ENCODE assay signal across 30 cellular contexts in genomic region chr4:16171831-16172230, GRCh38.
"Had no signal": no experiment of that assay in that cellular context is flagged by ENCODE, and none has a peak within 500 bp of the region (broad histone marks: within the 10 kb centered on the region; RNA-seq: fewer than 3 reads in every experiment).

No MANE protein-coding gene starts in this region.

- H3K9me3 Mint-ChIP-seq: activated CD4-positive, alpha-beta memory T cell treated with anti-CD3 and anti-CD28 coated beads, Interleukin-2, amount 10 ng/mL, durations not matched to agents 7 days and 5 days; activated CD4-positive, alpha-beta T cell treated with anti-CD3 and anti-CD28 coated beads, Interleukin-2, amount 10 ng/mL, durations not matched to agents 24 days and 14 days; activated naive CD4-positive, alpha-beta T cell treated with anti-CD3 and anti-CD28 coated beads, Interleukin-2, amount 10 ng/mL, durations not matched to agents 7 days and 5 days; activated naive CD4-positive, alpha-beta T cell treated with anti-CD3 and anti-CD28 coated beads, Interleukin-2, amount 50 U/mL, for 72 hours; activated naive CD8-positive, alpha-beta T cell treated with anti-CD3 and anti-CD28 coated beads, Interleukin-2, amount 10 ng/mL, durations not matched to agents 7 days and 5 days; activated T-cell treated with anti-CD3 and anti-CD28 coated beads, Interleukin-2, amount 50 U/mL, for 4 hours; activated T-helper 17 cell treated with anti-CD3 and anti-CD28 coated beads, Interleukin-2, amount 50 U/mL, for 72 hours; central memory CD8-positive, alpha-beta T cell; dendritic cell treated with granulocyte-macrophage colony-stimulating factor and Interleukin-4, amounts not matched to agents 40 ng/mL and 50 ng/mL, for 4 days; endodermal cell; T-helper 2 cell treated with Interferon-gamma antibody and Interleukin-4, amounts not matched to agents 5 μg/mL and 100 μg/mL, for 36 hours had no signal

- H3K4me1 Mint-ChIP-seq: activated CD4-positive, alpha-beta memory T cell treated with anti-CD3 and anti-CD28 coated beads, Interleukin-2, amount 10 ng/mL, durations not matched to agents 7 days and 5 days; activated CD4-positive, alpha-beta T cell treated with anti-CD3 and anti-CD28 coated beads for 36 hours; activated CD4-positive, alpha-beta T cell treated with anti-CD3 and anti-CD28 coated beads, Interleukin-2, amount 10 ng/mL, durations not matched to agents 24 days and 14 days; activated naive CD4-positive, alpha-beta T cell treated with anti-CD3 and anti-CD28 coated beads, Interleukin-2, amount 10 ng/mL, durations not matched to agents 7 days and 5 days; activated naive CD8-positive, alpha-beta T cell treated with anti-CD3 and anti-CD28 coated beads, Interleukin-2, amount 10 ng/mL, durations not matched to agents 7 days and 5 days; activated T-helper 17 cell treated with anti-CD3 and anti-CD28 coated beads, Interleukin-2, amount 50 U/mL, for 72 hours; central memory CD8-positive, alpha-beta T cell; endodermal cell had no signal

- H3K4me3 Mint-ChIP-seq: activated CD4-positive, alpha-beta memory T cell treated with anti-CD3 and anti-CD28 coated beads, Interleukin-2, amount 10 ng/mL, durations not matched to agents 7 days and 5 days; activated CD4-positive, alpha-beta T cell treated with anti-CD3 and anti-CD28 coated beads for 36 hours; activated CD4-positive, alpha-beta T cell treated with anti-CD3 and anti-CD28 coated beads, Interleukin-2, amount 10 ng/mL, durations not matched to agents 24 days and 14 days; activated naive CD4-positive, alpha-beta T cell treated with anti-CD3 and anti-CD28 coated beads, Interleukin-2, amount 10 ng/mL, durations not matched to agents 7 days and 5 days; activated naive CD8-positive, alpha-beta T cell treated with anti-CD3 and anti-CD28 coated beads, Interleukin-2, amount 10 ng/mL, durations not matched to agents 7 days and 5 days; activated T-cell treated with anti-CD3 and anti-CD28 coated beads, Interleukin-2, amount 50 U/mL, for 4 hours; activated T-helper 17 cell treated with anti-CD3 and anti-CD28 coated beads, Interleukin-2, amount 50 U/mL, for 72 hours; central memory CD8-positive, alpha-beta T cell; dendritic cell treated with granulocyte-macrophage colony-stimulating factor and Interleukin-4, amounts not matched to agents 40 ng/mL and 50 ng/mL, for 4 days; endodermal cell; T-helper 17 cell; T-helper 2 cell treated with Interferon-gamma antibody and Interleukin-4, amounts not matched to agents 5 μg/mL and 100 μg/mL, for 36 hours had no signal

- H3K27ac ChIP-seq: brain microvascular endothelial cell, coronary artery, dorsolateral prefrontal cortex had no signal

- H3K36me3 ChIP-seq: brain microvascular endothelial cell had no signal

- H3K27ac Mint-ChIP-seq: activated CD4-positive, alpha-beta memory T cell treated with anti-CD3 and anti-CD28 coated beads, Interleukin-2, amount 10 ng/mL, durations not matched to agents 7 days and 5 days; activated CD4-positive, alpha-beta T cell treated with anti-CD3 and anti-CD28 coated beads for 36 hours; activated CD4-positive, alpha-beta T cell treated with anti-CD3 and anti-CD28 coated beads, Interleukin-2, amount 10 ng/mL, durations not matched to agents 24 days and 14 days; activated naive CD4-positive, alpha-beta T cell treated with anti-CD3 and anti-CD28 coated beads, Interleukin-2, amount 10 ng/mL, durations not matched to agents 7 days and 5 days; activated naive CD4-positive, alpha-beta T cell treated with anti-CD3 and anti-CD28 coated beads, Interleukin-2, amount 50 U/mL, for 72 hours; activated naive CD8-positive, alpha-beta T cell treated with anti-CD3 and anti-CD28 coated beads, Interleukin-2, amount 10 ng/mL, durations not matched to agents 7 days and 5 days; activated T-helper 17 cell treated with anti-CD3 and anti-CD28 coated beads, Interleukin-2, amount 50 U/mL, for 72 hours; dendritic cell treated with granulocyte-macrophage colony-stimulating factor and Interleukin-4, amounts not matched to agents 40 ng/mL and 50 ng/mL, for 4 days; endodermal cell; T-helper 17 cell; T-helper 2 cell treated with Interferon-gamma antibody and Interleukin-4, amounts not matched to agents 5 μg/mL and 100 μg/mL, for 36 hours had no signal

- H3K27me3 ChIP-seq: brain microvascular endothelial cell, dorsolateral prefrontal cortex had no signal

- H3K4me3 ChIP-seq: coronary artery, dorsolateral prefrontal cortex had no signal

- H3K27me3 Mint-ChIP-seq: activated CD4-positive, alpha-beta memory T cell treated with anti-CD3 and anti-CD28 coated beads, Interleukin-2, amount 10 ng/mL, durations not matched to agents 7 days and 5 days; activated CD4-positive, alpha-beta T cell treated with anti-CD3 and anti-CD28 coated beads for 36 hours; activated CD4-positive, alpha-beta T cell treated with anti-CD3 and anti-CD28 coated beads, Interleukin-2, amount 10 ng/mL, durations not matched to agents 24 days and 14 days; activated naive CD4-positive, alpha-beta T cell treated with anti-CD3 and anti-CD28 coated beads, Interleukin-2, amount 10 ng/mL, durations not matched to agents 7 days and 5 days; activated naive CD8-positive, alpha-beta T cell treated with anti-CD3 and anti-CD28 coated beads, Interleukin-2, amount 10 ng/mL, durations not matched to agents 7 days and 5 days; activated T-helper 17 cell treated with anti-CD3 and anti-CD28 coated beads, Interleukin-2, amount 50 U/mL, for 72 hours; central memory CD8-positive, alpha-beta T cell; dendritic cell treated with granulocyte-macrophage colony-stimulating factor and Interleukin-4, amounts not matched to agents 40 ng/mL and 50 ng/mL, for 4 days; T-helper 17 cell had no signal

- DNase-seq: activated CD4-positive, alpha-beta memory T cell treated with anti-CD3 and anti-CD28 coated beads, Interleukin-2, amount 10 ng/mL, durations not matched to agents 7 days and 5 days; activated CD4-positive, alpha-beta T cell treated with anti-CD3 and anti-CD28 coated beads for 36 hours; activated CD4-positive, alpha-beta T cell treated with anti-CD3 and anti-CD28 coated beads, Interleukin-2, amount 10 ng/mL, durations not matched to agents 24 days and 14 days; activated CD4-positive, alpha-beta T cell treated with anti-CD3 and anti-CD28 coated beads, Interleukin-2, amount 50 U/mL, for 4 hours; activated CD4-positive, CD25-positive, alpha-beta regulatory T cell; activated CD4-positive, CD25-positive, alpha-beta regulatory T cell treated with anti-CD3 and anti-CD28 coated beads, Interleukin-2, amount 50 U/mL, for 72 hours; activated CD8-positive, alpha-beta memory T cell treated with anti-CD3 and anti-CD28 coated beads, Interleukin-2, amount 50 U/mL, for 48 hours; activated effector memory CD4-positive, alpha-beta T cell treated with Interleukin-2 at 50 U/mL for 16 hours; activated naive CD4-positive, alpha-beta T cell; activated naive CD4-positive, alpha-beta T cell treated with anti-CD3 and anti-CD28 coated beads, Interleukin-2, amount 10 ng/mL, durations not matched to agents 7 days and 5 days; activated naive CD8-positive, alpha-beta T cell treated with anti-CD3 and anti-CD28 coated beads, Interleukin-2, amount 10 ng/mL, durations not matched to agents 7 days and 5 days; activated T-cell treated with anti-CD3 and anti-CD28 coated beads for 4 hours; activated T-cell treated with anti-CD3 and anti-CD28 coated beads, Interleukin-2, amount 50 U/mL, for 4 hours; amniotic stem cell; brain microvascular endothelial cell; dorsolateral prefrontal cortex; effector memory CD4-positive, alpha-beta T cell; endodermal cell; foreskin fibroblast; head of caudate nucleus; hippocampal formation; T-helper 17 cell; T1000 had no signal

- ATAC-seq: activated CD4-positive, alpha-beta T cell treated with anti-CD3 and anti-CD28 coated beads for 36 hours; activated naive CD4-positive, alpha-beta T cell treated with anti-CD3 and anti-CD28 coated beads, Interleukin-2, amount 50 U/mL, for 72 hours; activated T-cell treated with anti-CD3 and anti-CD28 coated beads, Interleukin-2, amount 50 U/mL, for 4 hours; activated T-helper 17 cell treated with anti-CD3 and anti-CD28 coated beads, Interleukin-2, amount 50 U/mL, for 72 hours; esophagus mucosa; T-helper 17 cell had no signal
